In the genomic region with DNA sequence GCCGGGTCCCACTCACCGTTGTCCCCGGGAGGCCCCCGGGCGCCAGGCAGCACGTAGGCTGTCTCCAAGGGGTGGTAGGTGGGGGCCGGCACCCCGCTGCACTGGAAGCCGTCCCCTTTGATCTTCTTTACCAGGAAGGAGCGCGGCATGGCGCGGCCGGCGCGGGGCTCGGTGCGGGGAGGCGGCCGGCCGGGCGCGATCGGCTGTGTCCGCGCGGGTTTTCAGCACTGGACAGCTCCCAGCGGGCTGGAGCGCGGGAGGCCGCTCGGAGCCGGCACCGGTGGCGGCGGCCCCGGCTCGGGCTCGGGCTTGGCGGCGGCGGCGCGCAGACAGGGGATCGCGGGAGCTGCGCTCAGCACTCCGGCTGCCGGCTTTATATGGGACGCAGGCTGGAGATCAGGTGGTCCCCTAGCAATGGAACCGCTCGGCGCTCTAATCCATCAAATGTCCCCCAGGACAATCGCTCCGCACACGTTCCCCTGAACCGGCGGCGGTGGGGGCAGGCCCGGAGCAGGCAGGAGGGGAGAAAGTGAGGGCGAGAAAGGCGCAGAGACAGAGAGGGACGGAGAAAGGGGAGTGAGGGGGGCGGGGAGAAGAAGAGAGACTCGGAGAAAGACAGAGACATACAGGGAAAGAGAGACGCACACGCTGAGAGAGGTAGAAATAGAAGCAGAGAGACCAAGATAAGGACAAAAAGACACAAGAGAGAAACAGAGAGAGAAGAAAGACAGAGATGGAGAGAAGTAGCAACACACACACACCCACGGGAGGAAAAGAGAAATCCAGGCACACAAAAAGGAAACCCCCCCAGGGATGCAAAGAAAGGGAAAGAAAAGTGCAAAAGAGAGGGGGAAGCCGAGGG, we compare ENCODE assay signal across 1 cellular context.
TF ChIP-seq lines count a peak whose summit lies in the region.

A gene (minus strand): TSS at position 350 of the 862 bp plus-strand sequence. CDS start 201 bp downstream, at position 149.

TF ChIP-seq in K562, 482 proteins besides CTCF, POLR2A, EP300 and RAD21 (continued from another document and continues in another):
- TF ChIP-seq, protein P1, sequence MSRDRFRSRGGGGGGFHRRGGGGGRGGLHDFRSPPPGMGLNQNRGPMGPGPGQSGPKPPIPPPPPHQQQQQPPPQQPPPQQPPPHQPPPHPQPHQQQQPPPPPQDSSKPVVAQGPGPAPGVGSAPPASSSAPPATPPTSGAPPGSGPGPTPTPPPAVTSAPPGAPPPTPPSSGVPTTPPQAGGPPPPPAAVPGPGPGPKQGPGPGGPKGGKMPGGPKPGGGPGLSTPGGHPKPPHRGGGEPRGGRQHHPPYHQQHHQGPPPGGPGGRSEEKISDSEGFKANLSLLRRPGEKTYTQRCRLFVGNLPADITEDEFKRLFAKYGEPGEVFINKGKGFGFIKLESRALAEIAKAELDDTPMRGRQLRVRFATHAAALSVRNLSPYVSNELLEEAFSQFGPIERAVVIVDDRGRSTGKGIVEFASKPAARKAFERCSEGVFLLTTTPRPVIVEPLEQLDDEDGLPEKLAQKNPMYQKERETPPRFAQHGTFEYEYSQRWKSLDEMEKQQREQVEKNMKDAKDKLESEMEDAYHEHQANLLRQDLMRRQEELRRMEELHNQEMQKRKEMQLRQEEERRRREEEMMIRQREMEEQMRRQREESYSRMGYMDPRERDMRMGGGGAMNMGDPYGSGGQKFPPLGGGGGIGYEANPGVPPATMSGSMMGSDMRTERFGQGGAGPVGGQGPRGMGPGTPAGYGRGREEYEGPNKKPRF (IDR thresholded peaks at IDR 0.05; ENCODE audit: low read depth, low read length): no peak
- TF ChIP-seq RCOR1 (IDR thresholded peaks at IDR 0.05; ENCODE audit: borderline replicate concordance in 1 of 2, low read depth in 2 of 2, low read length in 2 of 2): peak in 1 of 2 experiments; percentile 64; a peak in 1 of 4 replicates
- TF ChIP-seq RFX7 (CRISPR knock-in tag; IDR thresholded peaks at IDR 0.05): no peak
- TF ChIP-seq, protein P2, sequence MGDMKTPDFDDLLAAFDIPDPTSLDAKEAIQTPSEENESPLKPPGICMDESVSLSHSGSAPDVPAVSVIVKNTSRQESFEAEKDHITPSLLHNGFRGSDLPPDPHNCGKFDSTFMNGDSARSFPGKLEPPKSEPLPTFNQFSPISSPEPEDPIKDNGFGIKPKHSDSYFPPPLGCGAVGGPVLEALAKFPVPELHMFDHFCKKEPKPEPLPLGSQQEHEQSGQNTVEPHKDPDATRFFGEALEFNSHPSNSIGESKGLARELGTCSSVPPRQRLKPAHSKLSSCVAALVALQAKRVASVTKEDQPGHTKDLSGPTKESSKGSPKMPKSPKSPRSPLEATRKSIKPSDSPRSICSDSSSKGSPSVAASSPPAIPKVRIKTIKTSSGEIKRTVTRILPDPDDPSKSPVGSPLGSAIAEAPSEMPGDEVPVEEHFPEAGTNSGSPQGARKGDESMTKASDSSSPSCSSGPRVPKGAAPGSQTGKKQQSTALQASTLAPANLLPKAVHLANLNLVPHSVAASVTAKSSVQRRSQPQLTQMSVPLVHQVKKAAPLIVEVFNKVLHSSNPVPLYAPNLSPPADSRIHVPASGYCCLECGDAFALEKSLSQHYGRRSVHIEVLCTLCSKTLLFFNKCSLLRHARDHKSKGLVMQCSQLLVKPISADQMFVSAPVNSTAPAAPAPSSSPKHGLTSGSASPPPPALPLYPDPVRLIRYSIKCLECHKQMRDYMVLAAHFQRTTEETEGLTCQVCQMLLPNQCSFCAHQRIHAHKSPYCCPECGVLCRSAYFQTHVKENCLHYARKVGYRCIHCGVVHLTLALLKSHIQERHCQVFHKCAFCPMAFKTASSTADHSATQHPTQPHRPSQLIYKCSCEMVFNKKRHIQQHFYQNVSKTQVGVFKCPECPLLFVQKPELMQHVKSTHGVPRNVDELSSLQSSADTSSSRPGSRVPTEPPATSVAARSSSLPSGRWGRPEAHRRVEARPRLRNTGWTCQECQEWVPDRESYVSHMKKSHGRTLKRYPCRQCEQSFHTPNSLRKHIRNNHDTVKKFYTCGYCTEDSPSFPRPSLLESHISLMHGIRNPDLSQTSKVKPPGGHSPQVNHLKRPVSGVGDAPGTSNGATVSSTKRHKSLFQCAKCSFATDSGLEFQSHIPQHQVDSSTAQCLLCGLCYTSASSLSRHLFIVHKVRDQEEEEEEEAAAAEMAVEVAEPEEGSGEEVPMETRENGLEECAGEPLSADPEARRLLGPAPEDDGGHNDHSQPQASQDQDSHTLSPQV (IDR thresholded peaks at IDR 0.05): no peak
- no peak for TF ChIP-seq CBX8 (IDR thresholded peaks at IDR 0.05; ENCODE audit: borderline replicate concordance, extremely low read depth, low read depth, low read length, poor library complexity, severe bottlenecking)
- TF ChIP-seq, protein P3, sequence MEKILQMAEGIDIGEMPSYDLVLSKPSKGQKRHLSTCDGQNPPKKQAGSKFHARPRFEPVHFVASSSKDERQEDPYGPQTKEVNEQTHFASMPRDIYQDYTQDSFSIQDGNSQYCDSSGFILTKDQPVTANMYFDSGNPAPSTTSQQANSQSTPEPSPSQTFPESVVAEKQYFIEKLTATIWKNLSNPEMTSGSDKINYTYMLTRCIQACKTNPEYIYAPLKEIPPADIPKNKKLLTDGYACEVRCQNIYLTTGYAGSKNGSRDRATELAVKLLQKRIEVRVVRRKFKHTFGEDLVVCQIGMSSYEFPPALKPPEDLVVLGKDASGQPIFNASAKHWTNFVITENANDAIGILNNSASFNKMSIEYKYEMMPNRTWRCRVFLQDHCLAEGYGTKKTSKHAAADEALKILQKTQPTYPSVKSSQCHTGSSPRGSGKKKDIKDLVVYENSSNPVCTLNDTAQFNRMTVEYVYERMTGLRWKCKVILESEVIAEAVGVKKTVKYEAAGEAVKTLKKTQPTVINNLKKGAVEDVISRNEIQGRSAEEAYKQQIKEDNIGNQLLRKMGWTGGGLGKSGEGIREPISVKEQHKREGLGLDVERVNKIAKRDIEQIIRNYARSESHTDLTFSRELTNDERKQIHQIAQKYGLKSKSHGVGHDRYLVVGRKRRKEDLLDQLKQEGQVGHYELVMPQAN (IDR thresholded peaks at IDR 0.05; ENCODE audit: borderline replicate concordance): 0 out of 2 replicates have a peak, but pooled peaks have one; percentile 44
- no peak for TF ChIP-seq MCM2 (IDR thresholded peaks at IDR 0.05; ENCODE audit: low read depth)
- TF ChIP-seq ZNF384 (IDR thresholded peaks at IDR 0.05; ENCODE audit: low read depth, low read length): no peak
- TF ChIP-seq, protein P4, sequence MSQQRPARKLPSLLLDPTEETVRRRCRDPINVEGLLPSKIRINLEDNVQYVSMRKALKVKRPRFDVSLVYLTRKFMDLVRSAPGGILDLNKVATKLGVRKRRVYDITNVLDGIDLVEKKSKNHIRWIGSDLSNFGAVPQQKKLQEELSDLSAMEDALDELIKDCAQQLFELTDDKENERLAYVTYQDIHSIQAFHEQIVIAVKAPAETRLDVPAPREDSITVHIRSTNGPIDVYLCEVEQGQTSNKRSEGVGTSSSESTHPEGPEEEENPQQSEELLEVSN (IDR thresholded peaks at IDR 0.05; ENCODE audit: borderline replicate concordance in 1 of 2, extremely low read depth in 1 of 2, insufficient read depth in 1 of 2, insufficient read length in 1 of 2, low read depth in 1 of 2, low read length in 1 of 2, poor library complexity in 1 of 2, severe bottlenecking in 1 of 2): peak in 1 of 2 experiments; percentile 76
- TF ChIP-seq SIN3B (IDR thresholded peaks at IDR 0.05; ENCODE audit: low read depth): 0 out of 2 replicates have a peak, but pooled peaks have one; percentile 25
- TF ChIP-seq, protein P5, sequence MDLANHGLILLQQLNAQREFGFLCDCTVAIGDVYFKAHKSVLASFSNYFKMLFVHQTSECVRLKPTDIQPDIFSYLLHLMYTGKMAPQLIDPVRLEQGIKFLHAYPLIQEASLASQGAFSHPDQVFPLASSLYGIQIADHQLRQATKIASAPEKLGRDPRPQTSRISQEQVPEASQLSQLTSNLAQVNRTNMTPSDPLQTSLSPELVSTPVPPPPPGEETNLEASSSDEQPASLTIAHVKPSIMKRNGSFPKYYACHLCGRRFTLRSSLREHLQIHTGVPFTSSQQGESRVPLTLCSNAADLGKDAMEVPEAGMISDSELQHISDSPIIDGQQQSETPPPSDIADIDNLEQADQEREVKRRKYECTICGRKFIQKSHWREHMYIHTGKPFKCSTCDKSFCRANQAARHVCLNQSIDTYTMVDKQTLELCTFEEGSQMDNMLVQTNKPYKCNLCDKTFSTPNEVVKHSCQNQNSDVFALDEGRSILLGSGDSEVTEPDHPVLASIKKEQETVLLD (IDR thresholded peaks at IDR 0.05): no peak
- TF ChIP-seq, protein P6, sequence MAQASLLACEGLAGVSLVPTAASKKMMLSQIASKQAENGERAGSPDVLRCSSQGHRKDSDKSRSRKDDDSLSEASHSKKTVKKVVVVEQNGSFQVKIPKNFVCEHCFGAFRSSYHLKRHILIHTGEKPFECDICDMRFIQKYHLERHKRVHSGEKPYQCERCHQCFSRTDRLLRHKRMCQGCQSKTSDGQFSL (CRISPR knock-in tag; IDR thresholded peaks at IDR 0.05): no peak
- TF ChIP-seq, protein P6 (tag; IDR thresholded peaks at IDR 0.05): no peak
- TF ChIP-seq ZFX (CRISPR knock-in tag; IDR thresholded peaks at IDR 0.05): no peak
- 0 out of 2 replicates have a peak, but pooled peaks have one; percentile 23 for TF ChIP-seq TCF3 (CRISPR knock-in tag; IDR thresholded peaks at IDR 0.05)
- TF ChIP-seq TRIM24 (IDR thresholded peaks at IDR 0.05): no peak
- TF ChIP-seq ZFPM2 (CRISPR knock-in tag; IDR thresholded peaks at IDR 0.05): no peak
- no peak for TF ChIP-seq FOSL1 (tag; conservative IDR thresholded peaks at IDR 0.05)
- TF ChIP-seq NRF1 (conservative IDR thresholded peaks at IDR 0.05 in 1 of 2, IDR thresholded peaks at IDR 0.05 in 1 of 2): peak in 1 of 2 experiments; percentile 40; a peak in 2 of 4 replicates
- no peak for TF ChIP-seq ZSCAN32 (CRISPR knock-in tag; IDR thresholded peaks at IDR 0.05)
- TF ChIP-seq, protein P7, sequence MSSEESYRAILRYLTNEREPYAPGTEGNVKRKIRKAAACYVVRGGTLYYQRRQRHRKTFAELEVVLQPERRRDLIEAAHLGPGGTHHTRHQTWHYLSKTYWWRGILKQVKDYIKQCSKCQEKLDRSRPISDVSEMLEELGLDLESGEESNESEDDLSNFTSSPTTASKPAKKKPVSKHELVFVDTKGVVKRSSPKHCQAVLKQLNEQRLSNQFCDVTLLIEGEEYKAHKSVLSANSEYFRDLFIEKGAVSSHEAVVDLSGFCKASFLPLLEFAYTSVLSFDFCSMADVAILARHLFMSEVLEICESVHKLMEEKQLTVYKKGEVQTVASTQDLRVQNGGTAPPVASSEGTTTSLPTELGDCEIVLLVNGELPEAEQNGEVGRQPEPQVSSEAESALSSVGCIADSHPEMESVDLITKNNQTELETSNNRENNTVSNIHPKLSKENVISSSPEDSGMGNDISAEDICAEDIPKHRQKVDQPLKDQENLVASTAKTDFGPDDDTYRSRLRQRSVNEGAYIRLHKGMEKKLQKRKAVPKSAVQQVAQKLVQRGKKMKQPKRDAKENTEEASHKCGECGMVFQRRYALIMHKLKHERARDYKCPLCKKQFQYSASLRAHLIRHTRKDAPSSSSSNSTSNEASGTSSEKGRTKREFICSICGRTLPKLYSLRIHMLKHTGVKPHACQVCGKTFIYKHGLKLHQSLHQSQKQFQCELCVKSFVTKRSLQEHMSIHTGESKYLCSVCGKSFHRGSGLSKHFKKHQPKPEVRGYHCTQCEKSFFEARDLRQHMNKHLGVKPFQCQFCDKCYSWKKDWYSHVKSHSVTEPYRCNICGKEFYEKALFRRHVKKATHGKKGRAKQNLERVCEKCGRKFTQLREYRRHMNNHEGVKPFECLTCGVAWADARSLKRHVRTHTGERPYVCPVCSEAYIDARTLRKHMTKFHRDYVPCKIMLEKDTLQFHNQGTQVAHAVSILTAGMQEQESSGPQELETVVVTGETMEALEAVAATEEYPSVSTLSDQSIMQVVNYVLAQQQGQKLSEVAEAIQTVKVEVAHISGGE (CRISPR knock-in tag; IDR thresholded peaks at IDR 0.05): peak in 1 of 3 experiments; percentile 52; a peak in 2 of 6 replicates
- TF ChIP-seq, protein P8, sequence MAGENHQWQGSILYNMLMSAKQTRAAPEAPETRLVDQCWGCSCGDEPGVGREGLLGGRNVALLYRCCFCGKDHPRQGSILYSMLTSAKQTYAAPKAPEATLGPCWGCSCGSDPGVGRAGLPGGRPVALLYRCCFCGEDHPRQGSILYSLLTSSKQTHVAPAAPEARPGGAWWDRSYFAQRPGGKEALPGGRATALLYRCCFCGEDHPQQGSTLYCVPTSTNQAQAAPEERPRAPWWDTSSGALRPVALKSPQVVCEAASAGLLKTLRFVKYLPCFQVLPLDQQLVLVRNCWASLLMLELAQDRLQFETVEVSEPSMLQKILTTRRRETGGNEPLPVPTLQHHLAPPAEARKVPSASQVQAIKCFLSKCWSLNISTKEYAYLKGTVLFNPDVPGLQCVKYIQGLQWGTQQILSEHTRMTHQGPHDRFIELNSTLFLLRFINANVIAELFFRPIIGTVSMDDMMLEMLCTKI (IDR thresholded peaks at IDR 0.05; ENCODE audit: partially characterized antibody): no peak
- TF ChIP-seq, protein P9, sequence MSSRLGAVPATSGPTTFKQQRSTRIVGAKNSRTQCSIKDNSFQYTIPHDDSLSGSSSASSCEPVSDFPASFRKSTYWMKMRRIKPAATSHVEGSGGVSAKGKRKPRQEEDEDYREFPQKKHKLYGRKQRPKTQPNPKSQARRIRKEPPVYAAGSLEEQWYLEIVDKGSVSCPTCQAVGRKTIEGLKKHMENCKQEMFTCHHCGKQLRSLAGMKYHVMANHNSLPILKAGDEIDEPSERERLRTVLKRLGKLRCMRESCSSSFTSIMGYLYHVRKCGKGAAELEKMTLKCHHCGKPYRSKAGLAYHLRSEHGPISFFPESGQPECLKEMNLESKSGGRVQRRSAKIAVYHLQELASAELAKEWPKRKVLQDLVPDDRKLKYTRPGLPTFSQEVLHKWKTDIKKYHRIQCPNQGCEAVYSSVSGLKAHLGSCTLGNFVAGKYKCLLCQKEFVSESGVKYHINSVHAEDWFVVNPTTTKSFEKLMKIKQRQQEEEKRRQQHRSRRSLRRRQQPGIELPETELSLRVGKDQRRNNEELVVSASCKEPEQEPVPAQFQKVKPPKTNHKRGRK (tag; IDR thresholded peaks at IDR 0.05): peak; percentile 72
- TF ChIP-seq SRSF3 (IDR thresholded peaks at IDR 0.05; ENCODE audit: insufficient read depth, low read length): no peak
- TF ChIP-seq RBM17 (IDR thresholded peaks at IDR 0.05; ENCODE audit: borderline replicate concordance, low read depth, low read length): no peak
- TF ChIP-seq PHF20 (IDR thresholded peaks at IDR 0.05; ENCODE audit: partially characterized antibody): no peak
- peak; percentile 42; the same call in 1 of the 2 replicates for TF ChIP-seq ZNF589 (CRISPR knock-in tag; IDR thresholded peaks at IDR 0.05; ENCODE audit: low read depth)
